Comparison of ENCODE assay signal across 1 cellular context in the genomic region with DNA sequence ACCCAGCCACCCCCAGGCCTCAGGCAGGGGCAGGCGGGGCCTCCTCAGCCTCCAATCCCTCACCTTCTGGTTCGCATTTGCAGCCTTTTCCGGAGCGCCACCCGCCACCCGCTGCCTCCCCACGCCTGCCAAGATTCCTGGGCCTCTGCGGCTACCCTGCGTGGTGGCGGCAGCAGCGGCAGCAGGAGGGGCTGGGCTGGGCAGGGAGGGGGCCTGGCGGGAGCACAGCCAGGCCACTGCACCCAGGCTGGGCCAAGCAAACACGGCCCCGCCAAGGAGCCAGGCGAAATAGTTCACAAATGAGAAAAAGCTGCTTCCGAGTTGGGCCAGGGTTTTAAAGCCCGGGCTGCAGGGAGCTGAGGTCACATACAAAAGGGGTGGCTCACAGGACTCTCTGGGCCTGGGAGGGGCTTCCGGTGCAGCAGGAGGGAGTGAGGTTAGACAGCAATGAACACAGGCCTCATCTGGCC.
TF ChIP-seq lines count a peak whose summit lies in the region.

No MANE protein-coding gene starts in this region.

TF ChIP-seq in HepG2, 621 proteins besides CTCF, POLR2A, EP300 and RAD21 (continued from another document):
- TF ChIP-seq, protein P1, sequence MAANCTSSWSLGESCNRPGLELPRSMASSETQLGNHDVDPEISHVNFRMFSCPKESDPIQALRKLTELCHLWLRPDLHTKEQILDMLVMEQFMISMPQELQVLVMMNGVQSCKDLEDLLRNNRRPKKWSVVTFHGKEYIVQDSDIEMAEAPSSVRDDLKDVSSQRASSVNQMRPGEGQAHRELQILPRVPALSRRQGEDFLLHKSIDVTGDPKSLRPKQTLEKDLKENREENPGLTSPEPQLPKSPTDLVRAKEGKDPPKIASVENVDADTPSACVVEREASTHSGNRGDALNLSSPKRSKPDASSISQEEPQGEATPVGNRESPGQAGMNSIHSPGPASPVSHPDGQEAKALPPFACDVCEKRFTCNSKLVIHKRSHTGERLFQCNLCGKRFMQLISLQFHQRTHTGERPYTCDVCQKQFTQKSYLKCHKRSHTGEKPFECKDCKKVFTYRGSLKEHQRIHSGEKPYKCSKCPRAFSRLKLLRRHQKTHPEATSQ (CRISPR knock-in tag; IDR thresholded peaks at IDR 0.05; ENCODE audit: borderline replicate concordance): no peak
- TF ChIP-seq RCOR2 (CRISPR knock-in tag; IDR thresholded peaks at IDR 0.05): 0 out of 2 replicates have a peak, but pooled peaks have one; percentile 37
- no peak for TF ChIP-seq YEATS2 (CRISPR knock-in tag; IDR thresholded peaks at IDR 0.05; ENCODE audit: borderline replicate concordance)
- no peak for TF ChIP-seq ZNF274 (CRISPR knock-in tag; IDR thresholded peaks at IDR 0.05)
- TF ChIP-seq KDM1A (CRISPR knock-in tag; IDR thresholded peaks at IDR 0.05): no peak
- 0 out of 2 replicates have a peak, but pooled peaks have one; percentile 30 for TF ChIP-seq ZNF317 (CRISPR knock-in tag; IDR thresholded peaks at IDR 0.05)
- TF ChIP-seq ZNF136 (CRISPR knock-in tag; IDR thresholded peaks at IDR 0.05; ENCODE audit: low read depth): no peak
- peak; percentile 25 for TF ChIP-seq HNRNPLL (IDR thresholded peaks at IDR 0.05; ENCODE audit: low read depth, low read length, poor library complexity, severe bottlenecking)
- no peak for TF ChIP-seq MAFK (conservative IDR thresholded peaks at IDR 0.05 in 1 of 2, IDR thresholded peaks at IDR 0.05 in 1 of 2; ENCODE audit: low read length in 2 of 2)
- TF ChIP-seq ZNF33B (CRISPR knock-in tag; IDR thresholded peaks at IDR 0.05): no peak
- TF ChIP-seq, protein P2, sequence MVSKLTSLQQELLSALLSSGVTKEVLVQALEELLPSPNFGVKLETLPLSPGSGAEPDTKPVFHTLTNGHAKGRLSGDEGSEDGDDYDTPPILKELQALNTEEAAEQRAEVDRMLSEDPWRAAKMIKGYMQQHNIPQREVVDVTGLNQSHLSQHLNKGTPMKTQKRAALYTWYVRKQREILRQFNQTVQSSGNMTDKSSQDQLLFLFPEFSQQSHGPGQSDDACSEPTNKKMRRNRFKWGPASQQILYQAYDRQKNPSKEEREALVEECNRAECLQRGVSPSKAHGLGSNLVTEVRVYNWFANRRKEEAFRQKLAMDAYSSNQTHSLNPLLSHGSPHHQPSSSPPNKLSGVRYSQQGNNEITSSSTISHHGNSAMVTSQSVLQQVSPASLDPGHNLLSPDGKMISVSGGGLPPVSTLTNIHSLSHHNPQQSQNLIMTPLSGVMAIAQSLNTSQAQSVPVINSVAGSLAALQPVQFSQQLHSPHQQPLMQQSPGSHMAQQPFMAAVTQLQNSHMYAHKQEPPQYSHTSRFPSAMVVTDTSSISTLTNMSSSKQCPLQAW (CRISPR knock-in tag; IDR thresholded peaks at IDR 0.05): no peak
- TF ChIP-seq, protein P3, sequence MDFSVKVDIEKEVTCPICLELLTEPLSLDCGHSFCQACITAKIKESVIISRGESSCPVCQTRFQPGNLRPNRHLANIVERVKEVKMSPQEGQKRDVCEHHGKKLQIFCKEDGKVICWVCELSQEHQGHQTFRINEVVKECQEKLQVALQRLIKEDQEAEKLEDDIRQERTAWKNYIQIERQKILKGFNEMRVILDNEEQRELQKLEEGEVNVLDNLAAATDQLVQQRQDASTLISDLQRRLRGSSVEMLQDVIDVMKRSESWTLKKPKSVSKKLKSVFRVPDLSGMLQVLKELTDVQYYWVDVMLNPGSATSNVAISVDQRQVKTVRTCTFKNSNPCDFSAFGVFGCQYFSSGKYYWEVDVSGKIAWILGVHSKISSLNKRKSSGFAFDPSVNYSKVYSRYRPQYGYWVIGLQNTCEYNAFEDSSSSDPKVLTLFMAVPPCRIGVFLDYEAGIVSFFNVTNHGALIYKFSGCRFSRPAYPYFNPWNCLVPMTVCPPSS (IDR thresholded peaks at IDR 0.05): no peak
- TF ChIP-seq SP140L (CRISPR knock-in tag; IDR thresholded peaks at IDR 0.05; ENCODE audit: borderline replicate concordance): no peak
- TF ChIP-seq PHB2 (IDR thresholded peaks at IDR 0.05; ENCODE audit: partially characterized antibody): no peak
- TF ChIP-seq, protein P4, sequence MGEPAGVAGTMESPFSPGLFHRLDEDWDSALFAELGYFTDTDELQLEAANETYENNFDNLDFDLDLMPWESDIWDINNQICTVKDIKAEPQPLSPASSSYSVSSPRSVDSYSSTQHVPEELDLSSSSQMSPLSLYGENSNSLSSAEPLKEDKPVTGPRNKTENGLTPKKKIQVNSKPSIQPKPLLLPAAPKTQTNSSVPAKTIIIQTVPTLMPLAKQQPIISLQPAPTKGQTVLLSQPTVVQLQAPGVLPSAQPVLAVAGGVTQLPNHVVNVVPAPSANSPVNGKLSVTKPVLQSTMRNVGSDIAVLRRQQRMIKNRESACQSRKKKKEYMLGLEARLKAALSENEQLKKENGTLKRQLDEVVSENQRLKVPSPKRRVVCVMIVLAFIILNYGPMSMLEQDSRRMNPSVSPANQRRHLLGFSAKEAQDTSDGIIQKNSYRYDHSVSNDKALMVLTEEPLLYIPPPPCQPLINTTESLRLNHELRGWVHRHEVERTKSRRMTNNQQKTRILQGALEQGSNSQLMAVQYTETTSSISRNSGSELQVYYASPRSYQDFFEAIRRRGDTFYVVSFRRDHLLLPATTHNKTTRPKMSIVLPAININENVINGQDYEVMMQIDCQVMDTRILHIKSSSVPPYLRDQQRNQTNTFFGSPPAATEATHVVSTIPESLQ (CRISPR knock-in tag; conservative IDR thresholded peaks at IDR 0.05): no peak
- TF ChIP-seq, protein P5, sequence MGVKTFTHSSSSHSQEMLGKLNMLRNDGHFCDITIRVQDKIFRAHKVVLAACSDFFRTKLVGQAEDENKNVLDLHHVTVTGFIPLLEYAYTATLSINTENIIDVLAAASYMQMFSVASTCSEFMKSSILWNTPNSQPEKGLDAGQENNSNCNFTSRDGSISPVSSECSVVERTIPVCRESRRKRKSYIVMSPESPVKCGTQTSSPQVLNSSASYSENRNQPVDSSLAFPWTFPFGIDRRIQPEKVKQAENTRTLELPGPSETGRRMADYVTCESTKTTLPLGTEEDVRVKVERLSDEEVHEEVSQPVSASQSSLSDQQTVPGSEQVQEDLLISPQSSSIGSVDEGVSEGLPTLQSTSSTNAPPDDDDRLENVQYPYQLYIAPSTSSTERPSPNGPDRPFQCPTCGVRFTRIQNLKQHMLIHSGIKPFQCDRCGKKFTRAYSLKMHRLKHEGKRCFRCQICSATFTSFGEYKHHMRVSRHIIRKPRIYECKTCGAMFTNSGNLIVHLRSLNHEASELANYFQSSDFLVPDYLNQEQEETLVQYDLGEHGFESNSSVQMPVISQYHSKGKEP (CRISPR knock-in tag; IDR thresholded peaks at IDR 0.05): no peak
- TF ChIP-seq PRPF4 (IDR thresholded peaks at IDR 0.05; ENCODE audit: low read depth, low read length, poor library complexity, severe bottlenecking): no peak
- TF ChIP-seq REXO4 (CRISPR knock-in tag; IDR thresholded peaks at IDR 0.05; ENCODE audit: borderline replicate concordance): no peak
- TF ChIP-seq SRF (IDR thresholded peaks at IDR 0.05; ENCODE audit: low read depth, low read length): no peak
- no peak for TF ChIP-seq TRIM24 (CRISPR knock-in tag; IDR thresholded peaks at IDR 0.05)
- TF ChIP-seq KLF15 (CRISPR knock-in tag; IDR thresholded peaks at IDR 0.05; ENCODE audit: borderline replicate concordance): 0 out of 2 replicates have a peak, but pooled peaks have one; percentile 47
- TF ChIP-seq FIP1L1 (IDR thresholded peaks at IDR 0.05; ENCODE audit: borderline replicate concordance, insufficient read depth, low read depth, low read length): no peak
- TF ChIP-seq MXD4 (CRISPR knock-in tag; IDR thresholded peaks at IDR 0.05): no peak
- TF ChIP-seq ZSCAN12 (CRISPR knock-in tag; IDR thresholded peaks at IDR 0.05): no peak
- no peak for TF ChIP-seq ZNF124 (CRISPR knock-in tag; IDR thresholded peaks at IDR 0.05)
- TF ChIP-seq, protein P6, sequence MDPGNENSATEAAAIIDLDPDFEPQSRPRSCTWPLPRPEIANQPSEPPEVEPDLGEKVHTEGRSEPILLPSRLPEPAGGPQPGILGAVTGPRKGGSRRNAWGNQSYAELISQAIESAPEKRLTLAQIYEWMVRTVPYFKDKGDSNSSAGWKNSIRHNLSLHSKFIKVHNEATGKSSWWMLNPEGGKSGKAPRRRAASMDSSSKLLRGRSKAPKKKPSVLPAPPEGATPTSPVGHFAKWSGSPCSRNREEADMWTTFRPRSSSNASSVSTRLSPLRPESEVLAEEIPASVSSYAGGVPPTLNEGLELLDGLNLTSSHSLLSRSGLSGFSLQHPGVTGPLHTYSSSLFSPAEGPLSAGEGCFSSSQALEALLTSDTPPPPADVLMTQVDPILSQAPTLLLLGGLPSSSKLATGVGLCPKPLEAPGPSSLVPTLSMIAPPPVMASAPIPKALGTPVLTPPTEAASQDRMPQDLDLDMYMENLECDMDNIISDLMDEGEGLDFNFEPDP (CRISPR knock-in tag; conservative IDR thresholded peaks at IDR 0.05): no peak
- TF ChIP-seq SIX1 (CRISPR knock-in tag; IDR thresholded peaks at IDR 0.05; ENCODE audit: borderline replicate concordance): no peak
- no peak for TF ChIP-seq CCAR2 (optimal IDR thresholded peaks at IDR 0.05; ENCODE audit: low read depth, low read length)
- no peak for TF ChIP-seq HOXA5 (CRISPR knock-in tag; IDR thresholded peaks at IDR 0.05)
- TF ChIP-seq POGZ (CRISPR knock-in tag; IDR thresholded peaks at IDR 0.05): 0 out of 2 replicates have a peak, but pooled peaks have one; percentile 12
- no peak for TF ChIP-seq FOXO1 (CRISPR knock-in tag; IDR thresholded peaks at IDR 0.05)
- TF ChIP-seq GABPB1 (CRISPR knock-in tag; IDR thresholded peaks at IDR 0.05): peak; percentile 56
- TF ChIP-seq ZMYM3 (CRISPR knock-in tag; IDR thresholded peaks at IDR 0.05): peak; percentile 89
- TF ChIP-seq ZNF263 (CRISPR knock-in tag; IDR thresholded peaks at IDR 0.05): no peak
- TF ChIP-seq, protein P7, sequence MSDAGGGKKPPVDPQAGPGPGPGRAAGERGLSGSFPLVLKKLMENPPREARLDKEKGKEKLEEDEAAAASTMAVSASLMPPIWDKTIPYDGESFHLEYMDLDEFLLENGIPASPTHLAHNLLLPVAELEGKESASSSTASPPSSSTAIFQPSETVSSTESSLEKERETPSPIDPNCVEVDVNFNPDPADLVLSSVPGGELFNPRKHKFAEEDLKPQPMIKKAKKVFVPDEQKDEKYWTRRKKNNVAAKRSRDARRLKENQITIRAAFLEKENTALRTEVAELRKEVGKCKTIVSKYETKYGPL (CRISPR knock-in tag; IDR thresholded peaks at IDR 0.05): no peak
